8 cellular contexts compared by ENCODE assay signal in the genomic region with DNA sequence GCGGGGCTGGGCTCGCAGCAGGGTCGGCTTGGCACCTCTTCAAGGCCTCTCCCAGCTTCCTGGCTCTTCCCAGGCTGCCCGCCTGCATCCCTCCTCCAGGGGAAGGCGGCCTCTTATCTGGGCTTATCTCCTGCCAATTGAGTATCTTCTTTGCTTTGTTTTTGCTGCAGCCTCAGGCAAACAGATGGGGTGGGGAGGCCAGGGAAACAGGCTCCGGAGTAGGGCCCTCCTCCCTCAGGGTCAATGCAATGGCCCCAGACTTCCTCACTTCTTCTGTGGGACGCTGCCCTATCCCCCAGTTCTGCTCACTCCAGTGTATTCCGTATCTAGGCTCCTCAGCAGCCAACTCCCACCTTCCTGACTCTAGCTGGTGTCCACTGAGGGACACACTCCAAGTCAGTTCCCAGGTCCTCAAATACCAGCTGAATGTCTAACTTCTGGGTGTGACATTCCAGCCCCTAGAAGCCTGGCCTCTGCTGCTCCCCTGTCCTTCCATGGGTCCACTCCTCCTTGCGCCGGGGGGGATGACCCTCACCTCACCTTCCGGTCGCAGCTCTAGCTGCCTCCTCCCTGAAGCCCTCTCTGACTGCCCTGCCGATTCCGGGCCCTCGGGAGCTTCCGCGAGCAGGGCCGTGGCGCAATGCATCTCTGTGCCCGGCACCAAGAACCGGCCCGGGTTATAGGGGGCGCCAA. TPM values are rescaled to one million over a fixed set of nuclear protein-coding genes. Genes with fewer than 3 reads are reported as not detected.
DNase-seq lines count a peak whose midpoint lies in the region; ATAC-seq and TF ChIP-seq lines count a peak whose summit lies in the region.

No MANE protein-coding gene starts in this region.

- peaks cover 34 to 37% (median 36%) of the 10 kb centered on the region in 4 donors for H3K4me1 ChIP-seq in esophagus muscularis mucosa
- H3K4me1 ChIP-seq in naive thymus-derived CD4-positive, alpha-beta T cell (ENCODE audit: control insufficient read depth in 2 of 2, insufficient read depth in 2 of 2, low read length in 2 of 2), result peaks cover 8 to 10% of the 10 kb centered on the region in 2 donors

- H3K9me3 ChIP-seq in WERI-Rb-1 (ENCODE audit: severe bottlenecking) (no peaks in the 10 kb centered on the region), esophagus muscularis mucosa (no peaks in the 10 kb centered on the region)
- no peaks in the 10 kb centered on the region for H3K9me3 ChIP-seq in naive thymus-derived CD4-positive, alpha-beta T cell (ENCODE audit: control insufficient read depth in 2 of 3, low read length in 3 of 3)

- H3K27me3 ChIP-seq in WERI-Rb-1 (ENCODE audit: insufficient read depth, low read depth, severe bottlenecking) (no peaks in the 10 kb centered on the region), esophagus muscularis mucosa (no peaks in the 10 kb centered on the region)
- H3K27me3 ChIP-seq in naive thymus-derived CD4-positive, alpha-beta T cell (ENCODE audit: control insufficient read depth in 2 of 2, insufficient read depth in 2 of 2, low read length in 2 of 2), result no peaks in the 10 kb centered on the region

- no peak for TF ChIP-seq EP300 in esophagus muscularis mucosa (IDR thresholded peaks at IDR 0.05)

- H3K27ac ChIP-seq in WERI-Rb-1 (peak overlapping the region; percentile 72), esophagus muscularis mucosa (replicated peaks in 1 of 4) (peak overlapping the region; percentile 91 to 98 (median 96))
- H3K27ac ChIP-seq in naive thymus-derived CD4-positive, alpha-beta T cell (ENCODE audit: low read depth, low read length), result peak overlapping the region; percentile 95

- TF ChIP-seq CTCF in WERI-Rb-1 (IDR thresholded peaks at IDR 0.05; ENCODE audit: low read depth, low read length) (no peak), esophagus muscularis mucosa (IDR thresholded peaks at IDR 0.05) (no peak)

- H3K9me3 Mint-ChIP-seq in naive thymus-derived CD4-positive, alpha-beta T cell, result peaks cover 0 to 15% (median 0%) of the 10 kb centered on the region in 11 donors

- TF ChIP-seq POLR2A in esophagus muscularis mucosa (IDR thresholded peaks at IDR 0.05; ENCODE audit: low read depth), result no peak

- H3K36me3 ChIP-seq in WERI-Rb-1 (peaks cover 35% of the 10 kb centered on the region), esophagus muscularis mucosa (peaks cover 9 to 38% (median 36%) of the 10 kb centered on the region in 4 donors)
- peaks cover 0 to 7% (median 0%) of the 10 kb centered on the region in 3 experiments for H3K36me3 ChIP-seq in naive thymus-derived CD4-positive, alpha-beta T cell (ENCODE audit: control insufficient read depth in 2 of 3, insufficient read depth in 3 of 3, low read length in 3 of 3)

- peak overlapping the region; percentile 82 for H3K4me3 ChIP-seq in WERI-Rb-1 (ENCODE audit: low read depth, low read length)
- H3K4me3 ChIP-seq in esophagus muscularis mucosa, result peak overlapping the region; percentile 70 to 81 (median 78)
- peak overlapping the region; percentile 91 for H3K4me3 ChIP-seq in naive thymus-derived CD4-positive, alpha-beta T cell (ENCODE audit: low read length)

- H3K27ac Mint-ChIP-seq in naive thymus-derived CD4-positive, alpha-beta T cell, result peak overlapping the region; percentile 70 to 99 (median 96)

- ATAC-seq in GM21576 (IDR thresholded peaks at IDR 0.05; ENCODE audit: unreplicated experiment), result peak; percentile 7
- ATAC-seq in naive thymus-derived CD4-positive, alpha-beta T cell, result no peak

- intact Hi-C loops in esophagus muscularis mucosa (cut with DNase I), result loop anchor here (5.0 kb wide), 1 partner anchor 33 kb away; a partner anchor contains a TSS
- intact Hi-C loops in naive thymus-derived CD4-positive, alpha-beta T cell (cut with micrococcal nuclease), result loop anchor here (1.0 kb wide), 6 partner anchors 18 to 65 kb away; a partner anchor contains a TSS

- DNase-seq in Daoy (ENCODE audit: low read depth) (peak; percentile 79), LoVo (ENCODE audit: low spot score) (peak; percentile 87), WERI-Rb-1 (peak; percentile 62), esophagus muscularis mucosa (ENCODE audit: extremely low spot score) (no peak), ureter (ENCODE audit: low spot score) (peak; percentile 79), HuH-7.5 (ENCODE audit: low spot score) (no peak)
- DNase-seq in naive thymus-derived CD4-positive, alpha-beta T cell, result peak in 2 of 9 donors; percentile 22 to 63

- CTCF ChIA-PET in naive thymus-derived CD4-positive, alpha-beta T cell (lab: Charles Lee), result interaction anchor here (0.5 to 5.8 kb wide), 7 partner anchors 16 to 68 kb away, joined by 3 to 66 read pairs (median 5); a partner anchor contains a TSS

- H3K4me1 Mint-ChIP-seq in naive thymus-derived CD4-positive, alpha-beta T cell, result peaks cover 8 to 29% (median 24%) of the 10 kb centered on the region in 7 donors

- no peaks in the 10 kb centered on the region for H3K27me3 Mint-ChIP-seq in naive thymus-derived CD4-positive, alpha-beta T cell

- H3K4me3 Mint-ChIP-seq in naive thymus-derived CD4-positive, alpha-beta T cell, result peak overlapping the region; percentile 87 to 100 (median 97)

- POLR2A ChIA-PET in naive thymus-derived CD4-positive, alpha-beta T cell (lab: Charles Lee), result interaction anchor here (0.7 to 7.0 kb wide), 11 partner anchors 13 to 99 kb away, joined by 3 to 154 read pairs (median 16); a partner anchor contains a TSS

- peaks cover 0 to 6% (median 0%) of the 10 kb centered on the region in 5 donors for H3K36me3 Mint-ChIP-seq in naive thymus-derived CD4-positive, alpha-beta T cell

- 7% methylated on average over 8 of the region's 23 CpGs for WGBS in esophagus muscularis mucosa

RNA-seq across cellular contexts. Expression of a gene that starts 15.6 kb away (rescaled TPM):
- total RNA-seq in Daoy (2014; rRNA removed; shearing (Covaris generic)), result 63.5 and 65.9 TPM in 2 replicates
- total RNA-seq in esophagus muscularis mucosa (100 to 1,000 TPM in 3 of 4 donors, 10 to 100 TPM in 1; 99.3 to 138 (median 122) TPM), ureter (43.0 TPM)
- 10 to 100 TPM; 17.5 to 41.1 (median 22.7) TPM for total RNA-seq in naive thymus-derived CD4-positive, alpha-beta T cell
- 10 to 100 TPM; 40.3 TPM for polyA plus RNA-seq in naive thymus-derived CD4-positive, alpha-beta T cell

RNA-seq across cellular contexts. Expression of a gene that starts 16.8 kb away (rescaled TPM):
- 14.3 and 24.6 TPM in 2 replicates for total RNA-seq in Daoy (2014; rRNA removed; shearing (Covaris generic))
- 10 to 100 TPM; 20.9 to 36.1 (median 25.4) TPM for total RNA-seq in esophagus muscularis mucosa
- total RNA-seq in naive thymus-derived CD4-positive, alpha-beta T cell, result 10 to 100 TPM; 25.2 to 45.9 (median 34.3) TPM
- polyA plus RNA-seq in naive thymus-derived CD4-positive, alpha-beta T cell, result 1 to 10 TPM; 4.9 to 5.4 TPM
- 31.0 TPM for total RNA-seq in ureter

RNA-seq across cellular contexts. Expression of a gene that starts 17.5 kb away (rescaled TPM):
- total RNA-seq in Daoy (2014; rRNA removed; shearing (Covaris generic)), result 11.5 and 13.2 TPM in 2 replicates
- total RNA-seq in esophagus muscularis mucosa, result 10 to 100 TPM; 18.9 to 36.5 (median 25.3) TPM
- 10 to 100 TPM in 2 of 5 experiments, 1 to 10 TPM in 3; 3.3 to 12.1 (median 8.1) TPM for total RNA-seq in naive thymus-derived CD4-positive, alpha-beta T cell
- polyA plus RNA-seq in naive thymus-derived CD4-positive, alpha-beta T cell, result under 1 TPM; 0.19 to 0.81 TPM
- total RNA-seq in ureter, result 33.5 TPM

RNA-seq across cellular contexts. Expression of a gene that starts 22.1 kb away (rescaled TPM):
- 414 and 421 TPM in 2 replicates for total RNA-seq in Daoy (2014; rRNA removed; shearing (Covaris generic))
- total RNA-seq in esophagus muscularis mucosa (10 to 100 TPM; 50.4 to 92.9 (median 79.8) TPM), ureter (136 TPM)
- total RNA-seq in naive thymus-derived CD4-positive, alpha-beta T cell, result 100 to 1,000 TPM in 1 of 5 experiments, 10 to 100 TPM in 4; 20.1 to 116 (median 26.0) TPM
- polyA plus RNA-seq in naive thymus-derived CD4-positive, alpha-beta T cell, result 10 to 100 TPM; 23.9 to 29.5 TPM

RNA-seq across cellular contexts. Expression of a gene that starts 22.3 kb away (rescaled TPM):
- total RNA-seq in Daoy (2014; rRNA removed; shearing (Covaris generic)), result 0.23 TPM in 1 of 2 replicates, not detected in the other
- total RNA-seq in esophagus muscularis mucosa (not detected), ureter (not detected)
- total RNA-seq in naive thymus-derived CD4-positive, alpha-beta T cell, result under 1 TPM in 1 of 5 experiments, not detected in 4; 0.42 TPM
- polyA plus RNA-seq in naive thymus-derived CD4-positive, alpha-beta T cell, result not detected

Comparison
In these comparisons a context has a peak if more than half of its experiments do, and no peak if none do; other contexts are left out.
1. DNase-seq: peak in Daoy (single experiment), LoVo (single experiment), WERI-Rb-1 (single experiment) and ureter (single experiment); none in esophagus muscularis mucosa (single experiment) and HuH-7.5 (single experiment).
2. Peak in every context shown above with its lines, with median percentiles within 50 percentile points of each other: H3K27ac ChIP-seq and H3K4me3 ChIP-seq.